In genomic region chr16:30585400-30586191, GRCh38 we compare ENCODE assay signal across 1 cellular context.
TF ChIP-seq lines count a peak whose summit lies in the region.

Gene ZNF785, minus strand, starts transcription at chr16:30585697. Its CDS starts 86 bp downstream, at chr16:30585611.

TF ChIP-seq in K562, 482 proteins besides CTCF, POLR2A, EP300 and RAD21 (continued from another document and continues in another):
- TF ChIP-seq MGA (IDR thresholded peaks at IDR 0.05) (peak; percentile 100), CBX5 (IDR thresholded peaks at IDR 0.05; ENCODE audit: borderline replicate concordance, low read depth) (no peak), TEAD4 (IDR thresholded peaks at IDR 0.05; ENCODE audit: low read length) (peak; percentile 72), TEAD4 (CRISPR knock-in tag; IDR thresholded peaks at IDR 0.05; ENCODE audit: borderline replicate concordance) (no peak; the same call in 1 of the 2 replicates), IFI16 (CRISPR knock-in tag; IDR thresholded peaks at IDR 0.05) (no peak), L3MBTL2 (IDR thresholded peaks at IDR 0.05) (peak; percentile 100), CREBBP (IDR thresholded peaks at IDR 0.05; ENCODE audit: low read depth, low read length) (no peak), SMARCA5 (IDR thresholded peaks at IDR 0.05) (no peak), HNRNPH1 (optimal IDR thresholded peaks at IDR 0.05; ENCODE audit: low read depth, low read length) (no peak), TEAD1 (CRISPR knock-in tag; IDR thresholded peaks at IDR 0.05) (peak in 1 of 2 experiments; percentile 56; a peak in 1 of 4 replicates), PCBP2 (IDR thresholded peaks at IDR 0.05; ENCODE audit: low read depth, low read length, poor library complexity, severe bottlenecking) (no peak), KAT7 (CRISPR knock-in tag; IDR thresholded peaks at IDR 0.05; ENCODE audit: borderline replicate concordance) (no peak; the same call in 1 of the 2 replicates), EZH2 (IDR thresholded peaks at IDR 0.05; ENCODE audit: borderline replicate concordance, low read depth, low read length) (no peak), ZNF354B (CRISPR knock-in tag; IDR thresholded peaks at IDR 0.05) (no peak), MYNN (IDR thresholded peaks at IDR 0.05) (peak; percentile 61), MYNN (CRISPR knock-in tag; IDR thresholded peaks at IDR 0.05) (no peak), RFX7 (CRISPR knock-in tag; IDR thresholded peaks at IDR 0.05) (no peak), ATF3 (IDR thresholded peaks at IDR 0.05) (peak; percentile 49; the same call in 1 of the 2 replicates), ATF3 (CRISPR knock-in tag; conservative IDR thresholded peaks at IDR 0.05) (peak; percentile 93), MTA1 (IDR thresholded peaks at IDR 0.05; ENCODE audit: borderline replicate concordance) (no peak; the same call in 1 of the 2 replicates), ZNF707 (CRISPR knock-in tag; conservative IDR thresholded peaks at IDR 0.05) (0 out of 2 replicates have a peak, but pooled peaks have one; percentile 5), BACH1 (tag; IDR thresholded peaks at IDR 0.05) (no peak), ASH1L (IDR thresholded peaks at IDR 0.05; ENCODE audit: borderline replicate concordance, low read depth, partially characterized antibody) (peak; percentile 95), NBN (IDR thresholded peaks at IDR 0.05; ENCODE audit: low read depth) (peak; percentile 65; the same call in 1 of the 2 replicates), MEF2D (tag; conservative IDR thresholded peaks at IDR 0.05; ENCODE audit: low read depth) (peak; percentile 66), HMGN3 (IDR thresholded peaks at IDR 0.05; ENCODE audit: borderline replicate concordance, extremely low read depth, insufficient read length, low read depth, low read length) (peak; percentile 38), RREB1 (CRISPR knock-in tag; IDR thresholded peaks at IDR 0.05) (peak; percentile 49; the same call in 1 of the 2 replicates), BHLHE40 (IDR thresholded peaks at IDR 0.05; ENCODE audit: low read length) (peak; percentile 31; the same call in 1 of the 2 replicates), SP2 (IDR thresholded peaks at IDR 0.05; ENCODE audit: extremely low read depth, low read depth, low read length, poor library complexity, severe bottlenecking) (no peak), RHOXF2B (CRISPR knock-in tag; conservative IDR thresholded peaks at IDR 0.05) (no peak), ZNF780A (CRISPR knock-in tag; IDR thresholded peaks at IDR 0.05) (no peak), KDM5B (IDR thresholded peaks at IDR 0.05; ENCODE audit: insufficient replicate concordance, low read depth, low read length) (peak; percentile 35), ZNF57 (CRISPR knock-in tag; IDR thresholded peaks at IDR 0.05) (no peak), TGIF2 (CRISPR knock-in tag; IDR thresholded peaks at IDR 0.05) (peak; percentile 76; the same call in 1 of the 2 replicates), RBM15 (IDR thresholded peaks at IDR 0.05; ENCODE audit: insufficient read depth, low read length) (no peak), ZKSCAN8 (CRISPR knock-in tag; IDR thresholded peaks at IDR 0.05) (0 out of 2 replicates have a peak, but pooled peaks have one; percentile 39), THRAP3 (IDR thresholded peaks at IDR 0.05; ENCODE audit: borderline replicate concordance) (no peak), ETV5 (CRISPR knock-in tag; IDR thresholded peaks at IDR 0.05; ENCODE audit: low read depth) (peak; percentile 76), ZFX (CRISPR knock-in tag; IDR thresholded peaks at IDR 0.05) (peak; percentile 96), KLF1 (tag; IDR thresholded peaks at IDR 0.05) (peak; percentile 61; the same call in 1 of the 2 replicates), ZNF76 (CRISPR knock-in tag; IDR thresholded peaks at IDR 0.05; ENCODE audit: borderline replicate concordance) (peak; percentile 88)
- TF ChIP-seq, protein P1, sequence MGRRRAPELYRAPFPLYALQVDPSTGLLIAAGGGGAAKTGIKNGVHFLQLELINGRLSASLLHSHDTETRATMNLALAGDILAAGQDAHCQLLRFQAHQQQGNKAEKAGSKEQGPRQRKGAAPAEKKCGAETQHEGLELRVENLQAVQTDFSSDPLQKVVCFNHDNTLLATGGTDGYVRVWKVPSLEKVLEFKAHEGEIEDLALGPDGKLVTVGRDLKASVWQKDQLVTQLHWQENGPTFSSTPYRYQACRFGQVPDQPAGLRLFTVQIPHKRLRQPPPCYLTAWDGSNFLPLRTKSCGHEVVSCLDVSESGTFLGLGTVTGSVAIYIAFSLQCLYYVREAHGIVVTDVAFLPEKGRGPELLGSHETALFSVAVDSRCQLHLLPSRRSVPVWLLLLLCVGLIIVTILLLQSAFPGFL (CRISPR knock-in tag; IDR thresholded peaks at IDR 0.05) = no peak
- TF ChIP-seq, protein P2, sequence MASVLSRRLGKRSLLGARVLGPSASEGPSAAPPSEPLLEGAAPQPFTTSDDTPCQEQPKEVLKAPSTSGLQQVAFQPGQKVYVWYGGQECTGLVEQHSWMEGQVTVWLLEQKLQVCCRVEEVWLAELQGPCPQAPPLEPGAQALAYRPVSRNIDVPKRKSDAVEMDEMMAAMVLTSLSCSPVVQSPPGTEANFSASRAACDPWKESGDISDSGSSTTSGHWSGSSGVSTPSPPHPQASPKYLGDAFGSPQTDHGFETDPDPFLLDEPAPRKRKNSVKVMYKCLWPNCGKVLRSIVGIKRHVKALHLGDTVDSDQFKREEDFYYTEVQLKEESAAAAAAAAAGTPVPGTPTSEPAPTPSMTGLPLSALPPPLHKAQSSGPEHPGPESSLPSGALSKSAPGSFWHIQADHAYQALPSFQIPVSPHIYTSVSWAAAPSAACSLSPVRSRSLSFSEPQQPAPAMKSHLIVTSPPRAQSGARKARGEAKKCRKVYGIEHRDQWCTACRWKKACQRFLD (CRISPR knock-in tag; IDR thresholded peaks at IDR 0.05) = no peak
- TF ChIP-seq, protein P3, sequence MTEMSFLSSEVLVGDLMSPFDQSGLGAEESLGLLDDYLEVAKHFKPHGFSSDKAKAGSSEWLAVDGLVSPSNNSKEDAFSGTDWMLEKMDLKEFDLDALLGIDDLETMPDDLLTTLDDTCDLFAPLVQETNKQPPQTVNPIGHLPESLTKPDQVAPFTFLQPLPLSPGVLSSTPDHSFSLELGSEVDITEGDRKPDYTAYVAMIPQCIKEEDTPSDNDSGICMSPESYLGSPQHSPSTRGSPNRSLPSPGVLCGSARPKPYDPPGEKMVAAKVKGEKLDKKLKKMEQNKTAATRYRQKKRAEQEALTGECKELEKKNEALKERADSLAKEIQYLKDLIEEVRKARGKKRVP (CRISPR knock-in tag; IDR thresholded peaks at IDR 0.05) = 0 out of 2 replicates have a peak, but pooled peaks have one; percentile 37
